Comparison of ENCODE assay signal across 12 cellular contexts in the genomic region with DNA sequence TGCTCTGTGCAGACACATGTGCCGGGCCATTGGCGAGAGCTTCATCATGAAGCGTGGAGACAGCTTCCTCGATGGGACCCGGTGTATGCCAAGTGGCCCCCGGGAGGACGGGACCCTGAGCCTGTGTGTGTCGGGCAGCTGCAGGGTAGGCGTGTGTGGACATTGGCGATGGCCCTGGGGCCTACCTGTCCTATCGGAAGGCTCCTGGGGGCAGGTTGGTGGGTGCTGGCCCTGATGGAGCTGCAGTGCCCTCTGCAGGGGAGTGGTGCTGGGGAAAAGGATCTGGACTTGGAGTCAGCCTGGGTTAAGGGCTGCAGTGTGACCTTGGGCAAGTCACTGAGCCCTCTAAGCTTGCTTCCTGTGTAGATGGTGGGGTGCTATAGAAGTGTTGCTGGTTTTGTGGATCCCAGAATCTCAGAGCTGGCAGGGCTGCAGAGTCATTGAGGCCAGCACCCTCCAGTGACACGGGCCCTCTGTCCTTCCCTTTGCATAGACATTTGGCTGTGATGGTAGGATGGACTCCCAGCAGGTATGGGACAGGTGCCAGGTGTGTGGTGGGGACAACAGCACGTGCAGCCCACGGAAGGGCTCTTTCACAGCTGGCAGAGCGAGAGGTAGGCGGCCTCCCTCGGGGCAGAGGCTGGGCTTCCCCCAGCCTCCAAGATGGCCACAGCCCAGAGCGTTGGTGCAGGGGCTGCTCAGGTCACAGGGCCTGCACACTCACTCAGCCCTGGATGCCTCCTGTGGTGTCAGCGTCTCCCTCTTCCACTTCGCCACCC. TPM values are rescaled to one million over a fixed set of nuclear protein-coding genes. Genes with fewer than 3 reads are reported as not detected.
A peak's percentile ranks its signal among the peaks of the same experiment; 100 is the strongest.
DNase-seq lines count a peak whose midpoint lies in the region; ATAC-seq and TF ChIP-seq lines count a peak whose summit lies in the region.
"Had no signal": no experiment of that assay in that cellular context is flagged by ENCODE, and none has a peak within 500 bp of the region (broad histone marks: within the 10 kb centered on the region; RNA-seq: fewer than 3 reads in every experiment).

No MANE protein-coding gene starts in this region.

- H3K36me3 ChIP-seq in BE2C: no peaks in the 10 kb centered on the region

- H3K4me1 ChIP-seq in BE2C: no peaks in the 10 kb centered on the region

- no peak for ATAC-seq in GM18868 (IDR thresholded peaks at IDR 0.05; ENCODE audit: unreplicated experiment)
- ATAC-seq: activated CD8-positive, alpha-beta memory T cell treated with anti-CD3 and anti-CD28 coated beads, Interleukin-2, amount 10 ng/mL, durations not matched to agents 7 days and 5 days had no signal

- no peak for DNase-seq in BE2C
- DNase-seq in HFFc6: no peak
- DNase-seq in epithelial cell of esophagus (ENCODE audit: low read depth): peak; percentile 19
- DNase-seq in activated CD8-positive, alpha-beta memory T cell treated with anti-CD3 and anti-CD28 coated beads, Interleukin-2, amount 50 U/mL, for 48 hours: no peak
- DNase-seq in GM03348 (ENCODE audit: low spot score): no peak
- DNase-seq: activated CD8-positive, alpha-beta memory T cell treated with anti-CD3 and anti-CD28 coated beads, Interleukin-2, amount 10 ng/mL, durations not matched to agents 7 days and 5 days; aorta; NCI-H1092 treated with DMSO at 0.1 percent for 48 hours; stimulated activated CD4-positive, alpha-beta T cell treated with anti-CD3 and anti-CD28 coated beads, Interleukin-15, amount 100 ng/mL, for 24 hours had no signal

- no peaks in the 10 kb centered on the region for H3K9me3 ChIP-seq in BE2C

- no peak overlapping the region for H3K4me3 Mint-ChIP-seq in HFFc6
- H3K4me3 Mint-ChIP-seq: activated CD8-positive, alpha-beta memory T cell treated with anti-CD3 and anti-CD28 coated beads, Interleukin-2, amount 10 ng/mL, durations not matched to agents 7 days and 5 days; stimulated activated naive CD8-positive, alpha-beta T cell treated with anti-CD3 and anti-CD28 coated beads, Interleukin-15, Interleukin-2, amounts not matched to agents 100 ng/mL and 50 ng/mL, for 24 hours; T-helper 1 cell treated with Interleukin-12 subunit alpha and Interleukin-12 subunit beta and Interleukin-4 antibody, amounts not matched to agents 30 μg/mL and 1 μg/mL, for 36 hours had no signal

- H3K27me3 ChIP-seq in BE2C: no peaks in the 10 kb centered on the region

- H3K27ac Mint-ChIP-seq in HFFc6: no peak overlapping the region
- H3K27ac Mint-ChIP-seq: activated CD8-positive, alpha-beta memory T cell treated with anti-CD3 and anti-CD28 coated beads, Interleukin-2, amount 10 ng/mL, durations not matched to agents 7 days and 5 days; stimulated activated naive CD8-positive, alpha-beta T cell treated with anti-CD3 and anti-CD28 coated beads, Interleukin-15, Interleukin-2, amounts not matched to agents 100 ng/mL and 50 ng/mL, for 24 hours; T-helper 1 cell treated with Interleukin-12 subunit alpha and Interleukin-12 subunit beta and Interleukin-4 antibody, amounts not matched to agents 30 μg/mL and 1 μg/mL, for 36 hours had no signal

- H3K27me3 Mint-ChIP-seq in HFFc6 (ENCODE audit: insufficient read depth): peaks cover 37% of the 10 kb centered on the region
- H3K27me3 Mint-ChIP-seq: activated CD8-positive, alpha-beta memory T cell treated with anti-CD3 and anti-CD28 coated beads, Interleukin-2, amount 10 ng/mL, durations not matched to agents 7 days and 5 days; stimulated activated naive CD8-positive, alpha-beta T cell treated with anti-CD3 and anti-CD28 coated beads, Interleukin-15, Interleukin-2, amounts not matched to agents 100 ng/mL and 50 ng/mL, for 24 hours had no signal

- H3K4me3 ChIP-seq in BE2C (ENCODE audit: low read depth, low read length) (no peak overlapping the region), epithelial cell of esophagus (ENCODE audit: low read length) (no peak overlapping the region)

- TF ChIP-seq CTCF in BE2C (IDR thresholded peaks at IDR 0.05; ENCODE audit: low read depth, low read length) (peak; percentile 30), HFFc6 (IDR thresholded peaks at IDR 0.05) (peak; percentile 43; the same call in 1 of the 2 replicates), epithelial cell of esophagus (IDR thresholded peaks at IDR 0.05; ENCODE audit: insufficient read depth, low read depth, low read length, missing control alignments) (peak; percentile 29)

- no peaks in the 10 kb centered on the region for H3K9me3 Mint-ChIP-seq in HFFc6
- H3K9me3 Mint-ChIP-seq: stimulated activated naive CD8-positive, alpha-beta T cell treated with anti-CD3 and anti-CD28 coated beads, Interleukin-15, Interleukin-2, amounts not matched to agents 100 ng/mL and 50 ng/mL, for 24 hours; T-helper 1 cell treated with Interleukin-12 subunit alpha and Interleukin-12 subunit beta and Interleukin-4 antibody, amounts not matched to agents 30 μg/mL and 1 μg/mL, for 36 hours had no signal

- no peaks in the 10 kb centered on the region for H3K4me1 Mint-ChIP-seq in HFFc6 (ENCODE audit: low read depth)

- no peaks in the 10 kb centered on the region for H3K36me3 Mint-ChIP-seq in HFFc6 (ENCODE audit: low read depth)
- H3K36me3 Mint-ChIP-seq: activated CD8-positive, alpha-beta memory T cell treated with anti-CD3 and anti-CD28 coated beads, Interleukin-2, amount 10 ng/mL, durations not matched to agents 7 days and 5 days had no signal

RNA-seq across cellular contexts. Expression of a gene that starts 15.8 kb away (rescaled TPM):
- polyA plus RNA-seq in BE2C (2012; ENCODE audit: insufficient read depth, insufficient read length, low read depth): 6.1 TPM
- total RNA-seq in HFFc6 (2021; fragmentation: NEBNext Ultra II Directional; extraction: Animal tissue kit (Norgen Biotek cat#: 25700)): 1 to 10 TPM in 1 of 6 experiments, under 1 TPM in 5; 0.41 to 1.2 (median 0.74) TPM

RNA-seq across cellular contexts. Expression of a gene that starts 20.1 kb away (rescaled TPM):
- polyA plus RNA-seq in BE2C (2012; ENCODE audit: insufficient read depth, insufficient read length, low read depth): 63.9 TPM
- total RNA-seq in HFFc6 (2021; fragmentation: NEBNext Ultra II Directional; extraction: Animal tissue kit (Norgen Biotek cat#: 25700)): 10 to 100 TPM; 20.4 to 26.3 (median 23.5) TPM

RNA-seq across cellular contexts. Expression of a gene that starts 21.8 kb away (rescaled TPM):
- polyA plus RNA-seq in BE2C (2012; ENCODE audit: insufficient read depth, insufficient read length, low read depth): 29.3 TPM
- 1 to 10 TPM; 5.0 to 9.1 (median 6.7) TPM for total RNA-seq in HFFc6 (2021; fragmentation: NEBNext Ultra II Directional; extraction: Animal tissue kit (Norgen Biotek cat#: 25700))

RNA-seq across cellular contexts. Expression of a gene that starts 41.0 kb away (rescaled TPM):
- 33.4 TPM for polyA plus RNA-seq in BE2C (2012; ENCODE audit: insufficient read depth, insufficient read length, low read depth)
- 10 to 100 TPM in 5 of 6 experiments, 1 to 10 TPM in 1; 9.4 to 12.6 (median 11.3) TPM for total RNA-seq in HFFc6 (2021; fragmentation: NEBNext Ultra II Directional; extraction: Animal tissue kit (Norgen Biotek cat#: 25700))
